Comparison of ENCODE assay signal across 33 cellular contexts in the genomic region with DNA sequence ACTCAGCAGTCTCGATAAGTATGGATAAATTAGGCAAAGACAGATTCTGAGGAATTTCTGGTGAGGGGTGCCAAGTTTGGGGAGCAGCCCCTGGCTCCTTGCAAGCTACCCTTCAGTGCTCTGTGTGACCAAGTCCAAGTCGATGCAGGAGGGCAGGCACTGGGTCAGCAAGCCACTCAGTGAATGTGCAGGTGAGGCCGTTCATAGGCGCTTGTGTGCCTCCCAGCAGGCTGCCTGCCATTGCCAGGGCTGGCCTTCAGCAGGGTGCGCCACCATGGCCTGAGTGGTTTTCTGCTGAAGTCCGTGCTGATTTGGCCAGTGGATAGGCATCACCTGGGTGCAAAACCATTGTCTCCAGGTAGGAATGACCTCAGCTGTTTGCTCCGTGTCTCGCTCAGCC. TPM values are rescaled to one million over a fixed set of nuclear protein-coding genes. Genes with fewer than 3 reads are reported as not detected.
DNase-seq lines count a peak whose midpoint lies in the region; ATAC-seq, FAIRE-seq and TF ChIP-seq lines count a peak whose summit lies in the region.
"Had no signal": no experiment of that assay in that cellular context is flagged by ENCODE, and none has a peak within 500 bp of the region (broad histone marks: within the 10 kb centered on the region; RNA-seq: fewer than 3 reads in every experiment).

No MANE protein-coding gene starts in this region.

- CTCF ChIA-PET in HepG2 (lab: Yijun Ruan, JAX; ENCODE audit: low intra/inter-chr PET ratio, low total read pairs), result no interaction called here
- CTCF ChIA-PET in activated CD8-positive, alpha-beta T cell treated with anti-CD3 and anti-CD28 coated beads, Interleukin-2, amount 10 ng/mL, durations not matched to agents 7 days and 5 days (lab: Charles Lee), result no interaction called here

- ATAC-seq in HepG2 (no peak), right lobe of liver (no peak), GM21717 (IDR thresholded peaks at IDR 0.05; ENCODE audit: unreplicated experiment) (no peak)
- no peak for ATAC-seq in activated CD8-positive, alpha-beta T cell treated with anti-CD3 and anti-CD28 coated beads, Interleukin-2, amount 10 ng/mL, durations not matched to agents 7 days and 5 days
- ATAC-seq: pancreas; right cardiac atrium; stimulated activated memory B cell treated with anti-CD40 and anti-IgM and Interleukin-4, amounts not matched to agents 10 μg/mL and 1 μg/mL and 100 μg/mL, for 72 hours had no signal

- H3K9me3 Mint-ChIP-seq in activated CD8-positive, alpha-beta T cell treated with anti-CD3 and anti-CD28 coated beads, Interleukin-2, amount 10 ng/mL, durations not matched to agents 7 days and 5 days (ENCODE audit: insufficient read depth), result no peaks in the 10 kb centered on the region
- H3K9me3 Mint-ChIP-seq in type B pancreatic cell, result no peaks in the 10 kb centered on the region
- H3K9me3 Mint-ChIP-seq: IgD-negative memory B cell; stimulated activated memory B cell treated with anti-CD40 and anti-IgM and Interleukin-4, amounts not matched to agents 10 μg/mL and 1 μg/mL and 100 μg/mL, for 72 hours had no signal

- no peak overlapping the region for H2AK5ac ChIP-seq in mesenchymal stem cell (ENCODE audit: low read length, severe bottlenecking)

- H3K4ac ChIP-seq in mesenchymal stem cell (ENCODE audit: low read depth in 1 of 2, low read length in 2 of 2), result no peak overlapping the region

- H3K27me3 ChIP-seq in HepG2 (ENCODE audit: control insufficient read depth in 1 of 2, insufficient read depth in 2 of 2, low read length in 2 of 2) (no peaks in the 10 kb centered on the region), right lobe of liver (no peaks in the 10 kb centered on the region), mesenchymal stem cell (ENCODE audit: control insufficient read depth in 1 of 2, insufficient read depth in 1 of 2, low read length in 2 of 2) (no peaks in the 10 kb centered on the region)
- H3K27me3 ChIP-seq: brain microvascular endothelial cell, pancreas had no signal

- H3K27ac Mint-ChIP-seq in activated CD8-positive, alpha-beta T cell treated with anti-CD3 and anti-CD28 coated beads, Interleukin-2, amount 10 ng/mL, durations not matched to agents 7 days and 5 days, result peak overlapping the region; percentile 70
- H3K27ac Mint-ChIP-seq in type B pancreatic cell, result peak overlapping the region; percentile 63
- H3K27ac Mint-ChIP-seq: stimulated activated memory B cell treated with anti-CD40 and anti-IgM and Interleukin-4, amounts not matched to agents 10 μg/mL and 1 μg/mL and 100 μg/mL, for 72 hours had no signal

- H2BK120ac ChIP-seq in mesenchymal stem cell (ENCODE audit: low read depth, low read length), result no peak overlapping the region

- no TSS peak for BruUV-seq in HepG2 (replicated peaks; lab: Mats Ljungman, UMichigan)

- H3K27ac ChIP-seq in HepG2 (ENCODE audit: extremely low read length, insufficient read depth, low read length) (no peak overlapping the region), right lobe of liver (no peak overlapping the region), mesenchymal stem cell (ENCODE audit: low read length, poor library complexity, severe bottlenecking) (no peak overlapping the region)
- H3K27ac ChIP-seq: brain microvascular endothelial cell, pancreas, PC-9 had no signal

- in situ Hi-C loops in HepG2 (cut with HindIII; ENCODE audit: extremely low pct_ligation_motif_present, low pct_unique_long_range_greater_than_20kb), result no loop called here

- no peak overlapping the region for H3K4me2 ChIP-seq in HepG2 (ENCODE audit: low read depth, low read length)
- no peak overlapping the region for H3K4me2 ChIP-seq in mesenchymal stem cell (ENCODE audit: low read length, poor library complexity, severe bottlenecking)
- H3K4me2 ChIP-seq: PC-9 had no signal

- H3K4me1 ChIP-seq in HepG2 (ENCODE audit: insufficient read depth, low read length) (peaks cover 21% of the 10 kb centered on the region), right lobe of liver (peaks cover 0 to 16% (median 3%) of the 10 kb centered on the region in 4 donors), mesenchymal stem cell (ENCODE audit: control insufficient read depth, insufficient read depth, low read depth, low read length) (peaks cover 17% of the 10 kb centered on the region)
- H3K4me1 ChIP-seq: HAP-1 had no signal

- no peak overlapping the region for H2BK5ac ChIP-seq in mesenchymal stem cell (ENCODE audit: low read depth, low read length, poor library complexity, severe bottlenecking)

- H3K14ac ChIP-seq in mesenchymal stem cell (ENCODE audit: low read length in 2 of 2), result no peak overlapping the region

- H3K36me3 ChIP-seq in HepG2 (replicated peaks in 1 of 2; ENCODE audit: control insufficient read depth in 1 of 2, insufficient read depth in 2 of 2, low read length in 2 of 2) (peaks cover 38 to 52% of the 10 kb centered on the region in 2 experiments), right lobe of liver (peaks cover 0 to 19% (median 6%) of the 10 kb centered on the region in 4 donors), mesenchymal stem cell (ENCODE audit: control insufficient read depth in 1 of 2, insufficient read depth in 2 of 2, low read depth in 1 of 2, low read length in 2 of 2) (peaks cover 66 to 67% of the 10 kb centered on the region in 2 experiments)

- no peak overlapping the region for H3K4me3 Mint-ChIP-seq in activated CD8-positive, alpha-beta T cell treated with anti-CD3 and anti-CD28 coated beads, Interleukin-2, amount 10 ng/mL, durations not matched to agents 7 days and 5 days
- no peak overlapping the region for H3K4me3 Mint-ChIP-seq in type B pancreatic cell
- H3K4me3 Mint-ChIP-seq: stimulated activated memory B cell treated with anti-CD40 and anti-IgM and Interleukin-4, amounts not matched to agents 10 μg/mL and 1 μg/mL and 100 μg/mL, for 72 hours had no signal

- H3K9ac ChIP-seq in HepG2 (ENCODE audit: insufficient read depth, low read depth, low read length) (no peak overlapping the region), mesenchymal stem cell (ENCODE audit: low read length) (no peak overlapping the region)

- no peak overlapping the region for H4K8ac ChIP-seq in mesenchymal stem cell (ENCODE audit: low read length)

- TF ChIP-seq CTCF in HepG2 (CRISPR knock-in tag; IDR thresholded peaks at IDR 0.05) (no peak), right lobe of liver (IDR thresholded peaks at IDR 0.05) (no peak), type B pancreatic cell (conservative IDR thresholded peaks at IDR 0.05) (no peak)

- peak overlapping the region; percentile 20 for H4K91ac ChIP-seq in mesenchymal stem cell (ENCODE audit: low read length)

- H3K4me1 Mint-ChIP-seq in activated CD8-positive, alpha-beta T cell treated with anti-CD3 and anti-CD28 coated beads, Interleukin-2, amount 10 ng/mL, durations not matched to agents 7 days and 5 days (ENCODE audit: low read depth), result peaks cover 23% of the 10 kb centered on the region
- peaks cover 12% of the 10 kb centered on the region for H3K4me1 Mint-ChIP-seq in type B pancreatic cell (ENCODE audit: unreplicated experiment)

- H3K79me2 ChIP-seq in HepG2 (ENCODE audit: insufficient read depth, low read length), result no peaks in the 10 kb centered on the region

- no peaks in the 10 kb centered on the region for H3K79me1 ChIP-seq in mesenchymal stem cell (replicated peaks; ENCODE audit: low read length, poor library complexity, severe bottlenecking)

- DNase-seq in HepG2 (ENCODE audit: low spot score) (no peak), right lobe of liver (no peak), mesenchymal stem cell (no peak), type B pancreatic cell (ENCODE audit: extremely low spot score, unreplicated experiment) (no peak), HPDE6-E6E7 (ENCODE audit: extremely low spot score) (no peak)
- DNase-seq in activated CD8-positive, alpha-beta T cell treated with anti-CD3 and anti-CD28 coated beads, Interleukin-2, amount 10 ng/mL, durations not matched to agents 7 days and 5 days, result no peak
- DNase-seq: activated CD4-positive, CD25-positive, alpha-beta regulatory T cell treated with anti-CD3 and anti-CD28 coated beads, Interleukin-2, amount 50 U/mL, for 72 hours; activated effector memory CD4-positive, alpha-beta T cell treated with anti-CD3 and anti-CD28 coated beads, Interleukin-2, amount 50 U/mL, for 16 hours; brain microvascular endothelial cell; C1 segment of cervical spinal cord; Calu3; DMS79 treated with DMSO at 0.1 percent for 48 hours; GF-D8; midbrain; NCI-H1048; NCI-H1694; NCI-H526; NK-92 treated with Interleukin-12 subunit alpha and Interleukin-12 subunit beta, amount 100 ng/mL, for 24 hours; pancreas; PC-9; right cardiac atrium; SHP77; stimulated activated CD4-positive, alpha-beta T cell treated with anti-CD3 and anti-CD28 coated beads, Interleukin-12 subunit alpha, Interleukin-12 subunit beta, amount 100 ng/mL, for 4 hours; stimulated activated CD4-positive, alpha-beta T cell treated with anti-CD3 and anti-CD28 coated beads, Interleukin-4, amount 100 ng/mL, for 24 hours had no signal

- no peak for TF ChIP-seq EP300 in HepG2 (IDR thresholded peaks at IDR 0.05; ENCODE audit: low read depth in 2 of 2, low read length in 2 of 2)
- no peak for TF ChIP-seq EP300 in HepG2 (CRISPR knock-in tag; IDR thresholded peaks at IDR 0.05; ENCODE audit: borderline replicate concordance)

- H2BK15ac ChIP-seq in mesenchymal stem cell (ENCODE audit: low read depth, poor library complexity, severe bottlenecking), result no peak overlapping the region

- H3K9me3 ChIP-seq in HepG2 (ENCODE audit: low read length), result no peaks in the 10 kb centered on the region
- no peaks in the 10 kb centered on the region for H3K9me3 ChIP-seq in right lobe of liver
- no peaks in the 10 kb centered on the region for H3K9me3 ChIP-seq in mesenchymal stem cell (ENCODE audit: control insufficient read depth, low read length)
- H3K9me3 ChIP-seq: HAP-1, pancreas had no signal

- no peak for TF ChIP-seq RAD21 in HepG2 (CRISPR knock-in tag; IDR thresholded peaks at IDR 0.05)

- H3K36me3 Mint-ChIP-seq in activated CD8-positive, alpha-beta T cell treated with anti-CD3 and anti-CD28 coated beads, Interleukin-2, amount 10 ng/mL, durations not matched to agents 7 days and 5 days (ENCODE audit: low read depth), result peaks cover 32% of the 10 kb centered on the region
- peaks cover 12% of the 10 kb centered on the region for H3K36me3 Mint-ChIP-seq in type B pancreatic cell
- H3K36me3 Mint-ChIP-seq: IgD-negative memory B cell had no signal

- H3K27me3 Mint-ChIP-seq in activated CD8-positive, alpha-beta T cell treated with anti-CD3 and anti-CD28 coated beads, Interleukin-2, amount 10 ng/mL, durations not matched to agents 7 days and 5 days (ENCODE audit: low read depth), result no peaks in the 10 kb centered on the region
- no peaks in the 10 kb centered on the region for H3K27me3 Mint-ChIP-seq in type B pancreatic cell
- H3K27me3 Mint-ChIP-seq: IgD-negative memory B cell; stimulated activated memory B cell treated with anti-CD40 and anti-IgM and Interleukin-4, amounts not matched to agents 10 μg/mL and 1 μg/mL and 100 μg/mL, for 72 hours had no signal

- no peak overlapping the region for H3K18ac ChIP-seq in mesenchymal stem cell (ENCODE audit: low read depth in 1 of 2, low read length in 2 of 2)

- H2AFZ ChIP-seq in HepG2 (ENCODE audit: low read length), result no peak overlapping the region
- no peak overlapping the region for H2AFZ ChIP-seq in mesenchymal stem cell (ENCODE audit: low read depth, low read length)
- H2AFZ ChIP-seq: PC-9 had no signal

- POLR2A ChIA-PET in HepG2 (lab: Yijun Ruan, JAX), result no interaction called here
- POLR2A ChIA-PET in activated CD8-positive, alpha-beta T cell treated with anti-CD3 and anti-CD28 coated beads, Interleukin-2, amount 10 ng/mL, durations not matched to agents 7 days and 5 days (lab: Charles Lee), result no interaction called here

- H2BK12ac ChIP-seq in mesenchymal stem cell (ENCODE audit: low read length in 2 of 2), result no peak overlapping the region

- TF ChIP-seq POLR2A in HepG2 (IDR thresholded peaks at IDR 0.05; ENCODE audit: insufficient read depth in 1 of 2, low read depth in 2 of 2, low read length in 2 of 2), result no peak
- TF ChIP-seq POLR2A in right lobe of liver (IDR thresholded peaks at IDR 0.05), result no peak

- H4K20me1 ChIP-seq in HepG2 (ENCODE audit: insufficient read depth, low read length), result no peaks in the 10 kb centered on the region

- H3K4me3 ChIP-seq in HepG2 (replicated peaks in 1 of 3; ENCODE audit: insufficient read depth in 1 of 3, low read depth in 2 of 3, low read length in 3 of 3), result no peak overlapping the region
- no peak overlapping the region for H3K4me3 ChIP-seq in right lobe of liver
- H3K4me3 ChIP-seq in mesenchymal stem cell (ENCODE audit: insufficient read depth in 1 of 2, low read depth in 1 of 2, low read length in 2 of 2), result no peak overlapping the region
- H3K4me3 ChIP-seq: HAP-1, pancreas, PC-9 had no signal

- no peak overlapping the region for H3K23ac ChIP-seq in mesenchymal stem cell (ENCODE audit: low read length in 2 of 2)

- no peak for FAIRE-seq in HepG2 (lab: Jason Lieb, UNC)
- FAIRE-seq: keratinocyte, pancreas, urothelium cell line had no signal

- 93% methylated on average over 4 of the region's 8 CpGs for WGBS in HepG2 (ENCODE audit: low lambda C conversion rate)
- WGBS in right lobe of liver (ENCODE audit: insufficient coverage, low coverage, low lambda C conversion rate, missing lambda C conversion rate), result 86% methylated on average over 3 of the region's 8 CpGs
- 94% methylated on average over 8 of the region's 8 CpGs for WGBS in mesenchymal stem cell

- intact Hi-C loops in HepG2 (cut with micrococcal nuclease; ENCODE audit: unreplicated experiment), result loop anchor here (10.0 kb wide), 1 partner anchor 125 kb away; no protein-coding TSS in a partner anchor
- intact Hi-C loops in right lobe of liver (cut with DNase I), result loop anchor here in 1 of 2 donors (10.0 kb wide), 1 partner anchor 75 kb away; no protein-coding TSS in a partner anchor

RNA-seq across cellular contexts. Expression of a gene that starts 3.3 kb away (rescaled TPM):
- total RNA-seq in HepG2 (2016; rRNA removed; fragmentation: Illumina TruSeq; extraction: Trizol), result not detected in 2 replicates
- total RNA-seq in HepG2 (2016; cell fraction: cytosol; rRNA removed; fragmentation: Illumina TruSeq; extraction: Trizol; ENCODE audit: low read depth), result not detected in 2 replicates
- 0.22 TPM in 1 of 2 replicates, not detected in the other for total RNA-seq in HepG2 (2016; cell fraction: insoluble cytoplasmic fraction; rRNA removed; fragmentation: Illumina TruSeq; extraction: Trizol)
- not detected in 2 replicates for total RNA-seq in HepG2 (2016; cell fraction: membrane; rRNA removed; fragmentation: Illumina TruSeq; extraction: Trizol)
- total RNA-seq in HepG2 (2016; cell fraction: nucleus; rRNA removed; fragmentation: Illumina TruSeq; extraction: Trizol), result 0.72 and 1.5 TPM in 2 replicates
- polyA plus RNA-seq in HepG2 (2011; rRNA removed), result 0.22 and 0.28 TPM in 2 replicates
- polyA plus RNA-seq in HepG2 (2011; cell fraction: cytosol; rRNA removed), result not detected in 2 replicates
- 2.9 and 3.0 TPM in 2 replicates for polyA plus RNA-seq in HepG2 (2011; cell fraction: nucleus; rRNA removed)
- 0.37 TPM in 1 of 2 replicates, not detected in the other for polyA plus RNA-seq in HepG2 (2012)
- not detected in 2 replicates for polyA plus RNA-seq in HepG2 (2016; cell fraction: cytosol; fragmentation: Illumina TruSeq; extraction: Trizol; ENCODE audit: low read depth)
- not detected in 2 replicates for polyA plus RNA-seq in HepG2 (2016; cell fraction: insoluble cytoplasmic fraction; fragmentation: Illumina TruSeq; extraction: Trizol; ENCODE audit: low read depth)
- not detected in 2 replicates for polyA plus RNA-seq in HepG2 (2016; cell fraction: membrane; fragmentation: Illumina TruSeq; extraction: Trizol; ENCODE audit: low read depth)
- polyA plus RNA-seq in HepG2 (2016; cell fraction: nucleus; fragmentation: Illumina TruSeq; extraction: Trizol; ENCODE audit: insufficient read depth, low read depth), result 0.96 and 1.2 TPM in 2 replicates
- 0.21 and 1.1 TPM in 2 replicates for polyA minus RNA-seq in HepG2 (2011; rRNA and poly(A)+ RNA removed; ENCODE audit: low replicate concordance)
- polyA minus RNA-seq in HepG2 (2011; cell fraction: cytosol; rRNA and poly(A)+ RNA removed), result not detected in 2 replicates
- polyA minus RNA-seq in HepG2 (2011; cell fraction: nucleus; rRNA and poly(A)+ RNA removed), result 5.0 and 7.0 TPM in 2 replicates
- total RNA-seq in right lobe of liver, result under 1 TPM in 3 of 6 experiments, not detected in 3; 0.55 to 0.81 (median 0.66) TPM
- 1 to 10 TPM; 1.5 to 1.7 TPM for total RNA-seq in activated CD8-positive, alpha-beta T cell treated with anti-CD3 and anti-CD28 coated beads, Interleukin-2, amount 10 ng/mL, durations not matched to agents 7 days and 5 days
- polyA plus RNA-seq in mesenchymal stem cell (2013, experiment 1 of 2), result not detected
- polyA plus RNA-seq in mesenchymal stem cell (2013, experiment 2 of 2), result not detected
- 0.99 and 2.3 TPM in 2 replicates for total RNA-seq in type B pancreatic cell (ENCODE audit: low replicate concordance)
- total RNA-seq: pancreas, temporal lobe had no signal
- polyA plus RNA-seq: IgD-negative memory B cell, pancreas had no signal

RNA-seq across cellular contexts. Expression of a gene that starts 5.8 kb away (rescaled TPM):
- 187 and 201 TPM in 2 replicates for total RNA-seq in HepG2 (2016; rRNA removed; fragmentation: Illumina TruSeq; extraction: Trizol)
- 73.7 and 85.4 TPM in 2 replicates for total RNA-seq in HepG2 (2016; cell fraction: cytosol; rRNA removed; fragmentation: Illumina TruSeq; extraction: Trizol; ENCODE audit: low read depth)
- total RNA-seq in HepG2 (2016; cell fraction: insoluble cytoplasmic fraction; rRNA removed; fragmentation: Illumina TruSeq; extraction: Trizol), result 186 and 201 TPM in 2 replicates
- 110 and 125 TPM in 2 replicates for total RNA-seq in HepG2 (2016; cell fraction: membrane; rRNA removed; fragmentation: Illumina TruSeq; extraction: Trizol)
- 63.7 and 71.2 TPM in 2 replicates for total RNA-seq in HepG2 (2016; cell fraction: nucleus; rRNA removed; fragmentation: Illumina TruSeq; extraction: Trizol)
- polyA plus RNA-seq in HepG2 (2011; rRNA removed), result 89.8 and 96.6 TPM in 2 replicates
- 91.9 and 140 TPM in 2 replicates for polyA plus RNA-seq in HepG2 (2011; cell fraction: cytosol; rRNA removed)
- 52.3 and 57.4 TPM in 2 replicates for polyA plus RNA-seq in HepG2 (2011; cell fraction: nucleus; rRNA removed)
- 67.7 and 77.8 TPM in 2 replicates for polyA plus RNA-seq in HepG2 (2012)
- 65.7 and 79.0 TPM in 2 replicates for polyA plus RNA-seq in HepG2 (2016; cell fraction: cytosol; fragmentation: Illumina TruSeq; extraction: Trizol; ENCODE audit: low read depth)
- 195 and 204 TPM in 2 replicates for polyA plus RNA-seq in HepG2 (2016; cell fraction: insoluble cytoplasmic fraction; fragmentation: Illumina TruSeq; extraction: Trizol; ENCODE audit: low read depth)
- 80.8 and 93.5 TPM in 2 replicates for polyA plus RNA-seq in HepG2 (2016; cell fraction: membrane; fragmentation: Illumina TruSeq; extraction: Trizol; ENCODE audit: low read depth)
- 120 and 125 TPM in 2 replicates for polyA plus RNA-seq in HepG2 (2016; cell fraction: nucleus; fragmentation: Illumina TruSeq; extraction: Trizol; ENCODE audit: insufficient read depth, low read depth)
- 22.4 and 55.0 TPM in 2 replicates for polyA minus RNA-seq in HepG2 (2011; rRNA and poly(A)+ RNA removed; ENCODE audit: low replicate concordance)
- polyA minus RNA-seq in HepG2 (2011; cell fraction: cytosol; rRNA and poly(A)+ RNA removed), result 24.7 and 35.9 TPM in 2 replicates
- polyA minus RNA-seq in HepG2 (2011; cell fraction: nucleus; rRNA and poly(A)+ RNA removed), result 13.3 and 16.5 TPM in 2 replicates
- total RNA-seq in right lobe of liver, result 10 to 100 TPM; 27.8 to 59.1 (median 38.0) TPM
- total RNA-seq in activated CD8-positive, alpha-beta T cell treated with anti-CD3 and anti-CD28 coated beads, Interleukin-2, amount 10 ng/mL, durations not matched to agents 7 days and 5 days, result 10 to 100 TPM; 37.4 to 38.9 TPM
- polyA plus RNA-seq in mesenchymal stem cell (2013, experiment 1 of 2), result 22.3 TPM
- polyA plus RNA-seq in mesenchymal stem cell (2013, experiment 2 of 2), result 24.4 TPM
- total RNA-seq in type B pancreatic cell (ENCODE audit: low replicate concordance), result 59.0 and 67.3 TPM in 2 replicates

RNA-seq across cellular contexts. Expression of a gene that starts 31.3 kb away (rescaled TPM):
- total RNA-seq in HepG2 (2016; rRNA removed; fragmentation: Illumina TruSeq; extraction: Trizol) (not detected in 2 replicates), right lobe of liver (10 to 100 TPM in 2 of 6 experiments, 1 to 10 TPM in 4; 1.8 to 41.2 (median 7.0) TPM), type B pancreatic cell (ENCODE audit: low replicate concordance) (1.2 TPM in 1 of 2 replicates, not detected in the other)
- total RNA-seq in HepG2 (2016; cell fraction: cytosol; rRNA removed; fragmentation: Illumina TruSeq; extraction: Trizol; ENCODE audit: low read depth), result not detected in 2 replicates
- not detected in 2 replicates for total RNA-seq in HepG2 (2016; cell fraction: insoluble cytoplasmic fraction; rRNA removed; fragmentation: Illumina TruSeq; extraction: Trizol)
- total RNA-seq in HepG2 (2016; cell fraction: membrane; rRNA removed; fragmentation: Illumina TruSeq; extraction: Trizol), result not detected in 2 replicates
- total RNA-seq in HepG2 (2016; cell fraction: nucleus; rRNA removed; fragmentation: Illumina TruSeq; extraction: Trizol), result not detected in 2 replicates
- polyA plus RNA-seq in HepG2 (2011; rRNA removed), result not detected in 2 replicates
- not detected in 2 replicates for polyA plus RNA-seq in HepG2 (2011; cell fraction: cytosol; rRNA removed)
- not detected in 2 replicates for polyA plus RNA-seq in HepG2 (2011; cell fraction: nucleus; rRNA removed)
- polyA plus RNA-seq in HepG2 (2012), result not detected in 2 replicates
- polyA plus RNA-seq in HepG2 (2016; cell fraction: cytosol; fragmentation: Illumina TruSeq; extraction: Trizol; ENCODE audit: low read depth), result not detected in 2 replicates
- polyA plus RNA-seq in HepG2 (2016; cell fraction: insoluble cytoplasmic fraction; fragmentation: Illumina TruSeq; extraction: Trizol; ENCODE audit: low read depth), result not detected in 2 replicates
- not detected in 2 replicates for polyA plus RNA-seq in HepG2 (2016; cell fraction: membrane; fragmentation: Illumina TruSeq; extraction: Trizol; ENCODE audit: low read depth)
- not detected in 2 replicates for polyA plus RNA-seq in HepG2 (2016; cell fraction: nucleus; fragmentation: Illumina TruSeq; extraction: Trizol; ENCODE audit: insufficient read depth, low read depth)
- polyA minus RNA-seq in HepG2 (2011; rRNA and poly(A)+ RNA removed; ENCODE audit: low replicate concordance), result not detected in 2 replicates
- not detected in 2 replicates for polyA minus RNA-seq in HepG2 (2011; cell fraction: cytosol; rRNA and poly(A)+ RNA removed)
- not detected in 2 replicates for polyA minus RNA-seq in HepG2 (2011; cell fraction: nucleus; rRNA and poly(A)+ RNA removed)
- not detected for total RNA-seq in activated CD8-positive, alpha-beta T cell treated with anti-CD3 and anti-CD28 coated beads, Interleukin-2, amount 10 ng/mL, durations not matched to agents 7 days and 5 days
- polyA plus RNA-seq in mesenchymal stem cell (2013, experiment 1 of 2), result not detected
- polyA plus RNA-seq in mesenchymal stem cell (2013, experiment 2 of 2), result not detected
- total RNA-seq: Calu3, PC-9, temporal lobe had no signal
- polyA plus RNA-seq: keratinocyte, neural cell, pancreas, right cardiac atrium had no signal

RNA-seq across cellular contexts. Expression of a gene that starts 44.4 kb away (rescaled TPM):
- total RNA-seq in HepG2 (2016; rRNA removed; fragmentation: Illumina TruSeq; extraction: Trizol) (not detected in 2 replicates), right lobe of liver (under 1 TPM in 2 of 6 experiments, not detected in 4; 0.74 to 0.93 TPM), type B pancreatic cell (ENCODE audit: low replicate concordance) (not detected in 2 replicates)
- total RNA-seq in HepG2 (2016; cell fraction: cytosol; rRNA removed; fragmentation: Illumina TruSeq; extraction: Trizol; ENCODE audit: low read depth), result not detected in 2 replicates
- total RNA-seq in HepG2 (2016; cell fraction: insoluble cytoplasmic fraction; rRNA removed; fragmentation: Illumina TruSeq; extraction: Trizol), result not detected in 2 replicates
- not detected in 2 replicates for total RNA-seq in HepG2 (2016; cell fraction: membrane; rRNA removed; fragmentation: Illumina TruSeq; extraction: Trizol)
- total RNA-seq in HepG2 (2016; cell fraction: nucleus; rRNA removed; fragmentation: Illumina TruSeq; extraction: Trizol), result not detected in 2 replicates
- polyA plus RNA-seq in HepG2 (2011; rRNA removed), result 0.12 and 0.21 TPM in 2 replicates
- 0.22 and 0.74 TPM in 2 replicates for polyA plus RNA-seq in HepG2 (2011; cell fraction: cytosol; rRNA removed)
- 0.37 and 0.38 TPM in 2 replicates for polyA plus RNA-seq in HepG2 (2011; cell fraction: nucleus; rRNA removed)
- not detected in 2 replicates for polyA plus RNA-seq in HepG2 (2012)
- not detected in 2 replicates for polyA plus RNA-seq in HepG2 (2016; cell fraction: cytosol; fragmentation: Illumina TruSeq; extraction: Trizol; ENCODE audit: low read depth)
- polyA plus RNA-seq in HepG2 (2016; cell fraction: insoluble cytoplasmic fraction; fragmentation: Illumina TruSeq; extraction: Trizol; ENCODE audit: low read depth), result not detected in 2 replicates
- not detected in 2 replicates for polyA plus RNA-seq in HepG2 (2016; cell fraction: membrane; fragmentation: Illumina TruSeq; extraction: Trizol; ENCODE audit: low read depth)
- polyA plus RNA-seq in HepG2 (2016; cell fraction: nucleus; fragmentation: Illumina TruSeq; extraction: Trizol; ENCODE audit: insufficient read depth, low read depth), result not detected in 2 replicates
- not detected in 2 replicates for polyA minus RNA-seq in HepG2 (2011; rRNA and poly(A)+ RNA removed; ENCODE audit: low replicate concordance)
- not detected in 2 replicates for polyA minus RNA-seq in HepG2 (2011; cell fraction: cytosol; rRNA and poly(A)+ RNA removed)
- polyA minus RNA-seq in HepG2 (2011; cell fraction: nucleus; rRNA and poly(A)+ RNA removed), result not detected in 2 replicates
- not detected for total RNA-seq in activated CD8-positive, alpha-beta T cell treated with anti-CD3 and anti-CD28 coated beads, Interleukin-2, amount 10 ng/mL, durations not matched to agents 7 days and 5 days
- not detected for polyA plus RNA-seq in mesenchymal stem cell (2013, experiment 1 of 2)
- polyA plus RNA-seq in mesenchymal stem cell (2013, experiment 2 of 2), result not detected
- total RNA-seq: Calu3, liver, pancreas, PC-9, right cardiac atrium, temporal lobe had no signal
- polyA plus RNA-seq: IgD-negative memory B cell, keratinocyte, neural cell, pancreas, right cardiac atrium had no signal
